In the genomic region with DNA sequence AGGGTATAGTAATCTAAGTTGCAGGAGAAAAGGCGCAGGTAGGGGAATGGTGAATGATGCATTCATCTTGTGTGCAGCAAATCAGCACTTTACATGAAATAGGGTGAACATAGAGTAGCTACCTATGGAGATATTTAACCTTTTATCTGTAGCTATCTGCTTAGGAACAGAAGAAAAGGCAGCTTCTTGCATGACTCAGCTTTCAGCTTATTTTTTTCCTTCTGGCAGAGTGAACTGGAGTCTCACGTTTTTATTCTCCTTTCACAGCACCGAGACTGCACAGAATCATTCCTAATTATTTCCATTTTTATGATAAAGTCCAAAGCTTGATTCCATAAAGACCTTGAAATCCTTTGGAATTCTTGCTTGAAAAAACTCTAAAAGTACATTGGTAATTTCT, we compare ENCODE assay signal across 31 cellular contexts. TPM values are rescaled to one million over a fixed set of nuclear protein-coding genes. Genes with fewer than 3 reads are reported as not detected.
"Had no signal": no experiment of that assay in that cellular context is flagged by ENCODE, and none has a peak within 500 bp of the region (broad histone marks: within the 10 kb centered on the region; RNA-seq: fewer than 3 reads in every experiment).

No MANE protein-coding gene starts in this region.

- ATAC-seq: activated T-cell treated with anti-CD3 and anti-CD28 coated beads, Interleukin-2, amount 50 U/mL, for 4 hours; activated T-helper 17 cell treated with anti-CD3 and anti-CD28 coated beads, Interleukin-2, amount 50 U/mL, for 72 hours; effector memory CD8-positive, alpha-beta T cell; left lung; lower lobe of right lung; natural killer cell treated with Interleukin-12 subunit alpha and Interleukin-12 subunit beta and Interleukin-15 and Interleukin-18, amount 100 ng/mL, for 72 hours; stimulated activated memory B cell treated with anti-CD40 and anti-IgM and Interleukin-4, amounts not matched to agents 10 μg/mL and 1 μg/mL and 100 μg/mL, for 72 hours; stimulated activated naive CD8-positive, alpha-beta T cell treated with anti-CD3 and anti-CD28 coated beads, Interleukin-15, amount 100 ng/mL, for 72 hours; T-helper 17 cell; WTC11 had no signal

- FAIRE-seq: colon had no signal

- H3K4me2 ChIP-seq: smooth muscle cell had no signal

- H3K4me3 ChIP-seq: dorsolateral prefrontal cortex, esophagus muscularis mucosa, left lung, lower lobe of right lung, right atrium auricular region, smooth muscle cell, upper lobe of left lung, vagina had no signal

- H3K9me3 ChIP-seq: esophagus muscularis mucosa, left lung, lower lobe of right lung, right atrium auricular region, upper lobe of left lung, vagina had no signal

- H3K36me3 ChIP-seq: esophagus muscularis mucosa, left lung, lower lobe of right lung, right atrium auricular region, upper lobe of left lung, vagina had no signal

- H3K27me3 ChIP-seq: dorsolateral prefrontal cortex, esophagus muscularis mucosa, left lung, right atrium auricular region, upper lobe of left lung, vagina had no signal

- DNase-seq: activated CD4-positive, alpha-beta memory T cell treated with anti-CD3 and anti-CD28 coated beads, Interleukin-2, amount 10 ng/mL, durations not matched to agents 7 days and 5 days; activated CD4-positive, alpha-beta T cell treated with anti-CD3 and anti-CD28 coated beads for 1 hour; activated CD4-positive, alpha-beta T cell treated with anti-CD3 and anti-CD28 coated beads, Interleukin-2, amount 10 ng/mL, durations not matched to agents 7 days and 5 days; activated gamma-delta T cell treated with Interleukin-2 at 50 U/mL for 16 hours; activated naive CD4-positive, alpha-beta T cell treated with anti-CD3 and anti-CD28 coated beads, Interleukin-2, amount 50 U/mL, for 16 hours; activated T-cell treated with anti-CD3 and anti-CD28 coated beads, Interleukin-2, amount 50 U/mL, for 4 hours; amygdala; dorsolateral prefrontal cortex; effector memory CD8-positive, alpha-beta T cell; foreskin melanocyte; left lung; lower lobe of right lung; mesendoderm; stimulated activated CD4-positive, alpha-beta T cell treated with anti-CD3 and anti-CD28 coated beads, Interleukin-1b, Interleukin-23, amount 100 ng/mL, for 48 hours; stimulated activated CD4-positive, alpha-beta T cell treated with anti-CD3 and anti-CD28 coated beads, Interleukin-4, amount 100 ng/mL, for 4 hours; stimulated activated CD8-positive, alpha-beta memory T cell treated with anti-CD3 and anti-CD28 coated beads, Interleukin-4, amount 100 ng/mL, for 48 hours; stimulated activated naive CD8-positive, alpha-beta T cell treated with anti-CD3 and anti-CD28 coated beads, Interleukin-15, amount 100 ng/mL, for 72 hours; substantia nigra; T-helper 17 cell; T1000; upper lobe of left lung had no signal

- H3K27ac ChIP-seq: dorsolateral prefrontal cortex, esophagus muscularis mucosa, left lung, lower lobe of right lung, right atrium auricular region, upper lobe of left lung, vagina had no signal

RNA-seq across cellular contexts. Expression of a gene that starts 58.8 kb away (rescaled TPM):
- total RNA-seq: activated T-cell treated with anti-CD3 and anti-CD28 coated beads, Interleukin-2, amount 50 U/mL, for 4 hours; myocyte; T-helper 17 cell; vagina had no signal
